Comparison of ENCODE assay signal across 8 cellular contexts in genomic region chr6:3749991-3750323, GRCh38. TPM values are rescaled to one million over a fixed set of nuclear protein-coding genes. Genes with fewer than 3 reads are reported as not detected.
DNase-seq lines count a peak whose midpoint lies in the region; ATAC-seq and TF ChIP-seq lines count a peak whose summit lies in the region.

No MANE protein-coding gene starts in this region.

- no peak overlapping the region for H3K9ac ChIP-seq in HUES64 (ENCODE audit: low read depth, low read length)

- peak; percentile 59 for DNase-seq in AG08396 (ENCODE audit: low spot score)
- DNase-seq in dedifferentiated amniotic fluid mesenchymal stem cell (ENCODE audit: extremely low spot score), result peak; percentile 36
- peak; percentile 38 to 54 (median 45) for DNase-seq in mucosa of descending colon
- DNase-seq in uterus, result peak; percentile 78 to 82

- H3K27me3 ChIP-seq in HUES64 (ENCODE audit: insufficient read depth, low read length) (peaks cover 60% of the 10 kb centered on the region), uterus (no peaks in the 10 kb centered on the region)

- peak overlapping the region; percentile 52 for H3K4me3 ChIP-seq in HUES64 (ENCODE audit: low read length)
- no peak overlapping the region for H3K4me3 ChIP-seq in mucosa of descending colon
- peak overlapping the region; percentile 51 to 87 for H3K4me3 ChIP-seq in uterus

- H3K27ac ChIP-seq in HUES64 (ENCODE audit: low read depth, low read length) (no peak overlapping the region), uterus (peak overlapping the region; percentile 95)

- no peaks in the 10 kb centered on the region for H3K36me3 ChIP-seq in HUES64 (ENCODE audit: insufficient read depth, low read length)
- no peaks in the 10 kb centered on the region for H3K36me3 ChIP-seq in mucosa of descending colon (ENCODE audit: low read depth)
- no peaks in the 10 kb centered on the region for H3K36me3 ChIP-seq in uterus

- H3K4me1 ChIP-seq in HUES64 (ENCODE audit: insufficient read depth, low read length) (peaks cover 4% of the 10 kb centered on the region), mucosa of descending colon (ENCODE audit: low read depth) (peaks cover 25% of the 10 kb centered on the region), uterus (peaks cover 10 to 32% of the 10 kb centered on the region in 2 donors)

- ATAC-seq in mucosa of descending colon (no peak), HG02852 (IDR thresholded peaks at IDR 0.05; ENCODE audit: unreplicated experiment) (no peak), HG03439 (IDR thresholded peaks at IDR 0.05; ENCODE audit: unreplicated experiment) (no peak), GM21529 (IDR thresholded peaks at IDR 0.05; ENCODE audit: unreplicated experiment) (no peak)

- intact Hi-C loops in mucosa of descending colon (cut with DNase I, micrococcal nuclease), result loop anchor here (10.0 kb wide), 3 partner anchors 75 to 235 kb away; no protein-coding TSS in a partner anchor
- intact Hi-C loops in uterus (cut with DNase I; ENCODE audit: low total_unique reads), result loop anchor here (10.0 kb wide), 1 partner anchor 75 kb away; no protein-coding TSS in a partner anchor

- TF ChIP-seq CTCF in mucosa of descending colon (IDR thresholded peaks at IDR 0.05) (no peak), uterus (IDR thresholded peaks at IDR 0.05) (no peak)

- 53% methylated on average over 7 of the region's 7 CpGs for WGBS in HUES64

- no peak for TF ChIP-seq POLR2A in uterus (IDR thresholded peaks at IDR 0.05)

- H3K9me3 ChIP-seq in HUES64 (ENCODE audit: insufficient read depth, low read depth, low read length) (no peaks in the 10 kb centered on the region), mucosa of descending colon (no peaks in the 10 kb centered on the region), uterus (no peaks in the 10 kb centered on the region)

RNA-seq across cellular contexts. Expression of gene PXDC1, which starts 1.6 kb away (rescaled TPM):
- polyA plus RNA-seq in HUES64 (2013, experiment 1 of 2), result 2.3 TPM
- polyA plus RNA-seq in HUES64 (2013, experiment 2 of 2), result 3.3 TPM
- total RNA-seq in mucosa of descending colon (10 to 100 TPM in 1 of 3 donors, 1 to 10 TPM in 2; 3.1 to 27.9 (median 9.2) TPM), uterus (10 to 100 TPM; 15.6 to 42.4 (median 31.0) TPM)
